35 cellular contexts compared by ENCODE assay signal in the genomic region with DNA sequence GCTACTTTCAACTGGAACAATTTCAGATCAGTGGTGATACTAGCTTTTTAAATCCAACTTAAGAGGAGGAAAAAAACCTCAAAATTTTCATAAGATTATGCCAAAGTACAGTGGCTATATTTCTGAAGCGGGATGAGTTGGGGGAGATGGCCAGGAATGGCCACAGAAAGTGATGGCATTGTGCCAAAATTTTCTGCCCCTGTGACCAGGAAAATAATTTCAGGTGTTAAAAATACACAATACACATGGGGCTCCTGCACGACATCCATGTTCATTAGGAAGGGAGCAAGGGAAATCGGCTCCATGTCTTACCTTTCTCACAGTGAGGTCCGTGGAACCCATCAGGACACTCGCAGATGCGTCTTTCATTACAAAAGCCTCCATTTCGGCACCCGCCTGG. TPM values are rescaled to one million over a fixed set of nuclear protein-coding genes. Genes with fewer than 3 reads are reported as not detected.
"Had no signal": no experiment of that assay in that cellular context is flagged by ENCODE, and none has a peak within 500 bp of the region (broad histone marks: within the 10 kb centered on the region; RNA-seq: fewer than 3 reads in every experiment).

No MANE protein-coding gene starts in this region.

- H3K4me3 Mint-ChIP-seq: activated B cell treated with CpG ODN at 0.5 μM for 24 hours; activated CD4-positive, alpha-beta memory T cell treated with anti-CD3 and anti-CD28 coated beads, Interleukin-2, amount 10 ng/mL, durations not matched to agents 7 days and 5 days; activated CD4-positive, alpha-beta T cell treated with anti-CD3 and anti-CD28 coated beads, Interleukin-2, amount 10 ng/mL, durations not matched to agents 7 days and 5 days; activated CD8-positive, alpha-beta memory T cell treated with anti-CD3 and anti-CD28 coated beads, Interleukin-2, amount 10 ng/mL, durations not matched to agents 7 days and 5 days; activated CD8-positive, alpha-beta T cell treated with anti-CD3 and anti-CD28 coated beads, Interleukin-2, amount 10 ng/mL, durations not matched to agents 7 days and 5 days; activated naive CD4-positive, alpha-beta T cell treated with anti-CD3 and anti-CD28 coated beads, Interleukin-2, amount 10 ng/mL, durations not matched to agents 7 days and 5 days; activated naive CD4-positive, alpha-beta T cell treated with anti-CD3 and anti-CD28 coated beads, Interleukin-2, amount 50 U/mL, for 24 hours; activated naive CD8-positive, alpha-beta T cell; activated naive CD8-positive, alpha-beta T cell treated with anti-CD3 and anti-CD28 coated beads, Interleukin-2, amount 10 ng/mL, durations not matched to agents 7 days and 5 days; activated naive CD8-positive, alpha-beta T cell treated with anti-CD3 and anti-CD28 coated beads, Interleukin-2, amount 50 U/mL, for 24 hours; activated T-cell treated with anti-CD3 and anti-CD28 coated beads, Interleukin-2, amount 50 U/mL, for 24 hours; brain; central memory CD8-positive, alpha-beta T cell; T-helper 2 cell treated with Interferon-gamma antibody and Interleukin-4, amounts not matched to agents 5 μg/mL and 100 μg/mL, for 36 hours had no signal

- ATAC-seq: activated CD8-positive, alpha-beta memory T cell treated with anti-CD3 and anti-CD28 coated beads, Interleukin-2, amount 10 ng/mL, durations not matched to agents 7 days and 5 days; activated CD8-positive, alpha-beta T cell treated with anti-CD3 and anti-CD28 coated beads, Interleukin-2, amount 10 ng/mL, durations not matched to agents 7 days and 5 days; activated naive CD8-positive, alpha-beta T cell treated with anti-CD3 and anti-CD28 coated beads, Interleukin-2, amount 50 U/mL, for 24 hours had no signal

- DNase-seq: activated B cell treated with CpG ODN at 0.5 μM for 24 hours; activated CD4-positive, alpha-beta memory T cell treated with anti-CD3 and anti-CD28 coated beads, Interleukin-2, amount 10 ng/mL, durations not matched to agents 7 days and 5 days; activated CD4-positive, alpha-beta T cell treated with anti-CD3 and anti-CD28 coated beads for 48 hours; activated CD4-positive, alpha-beta T cell treated with anti-CD3 and anti-CD28 coated beads, Interleukin-2, amount 10 ng/mL, durations not matched to agents 7 days and 5 days; activated CD4-positive, alpha-beta T cell treated with anti-CD3 and anti-CD28 coated beads, Interleukin-2, amount 50 U/mL, for 48 hours; activated CD4-positive, CD25-positive, alpha-beta regulatory T cell treated with anti-CD3 and anti-CD28 coated beads, Interleukin-2, amount 50 U/mL, for 72 hours; activated CD8-positive, alpha-beta memory T cell treated with anti-CD3 and anti-CD28 coated beads for 24 hours; activated CD8-positive, alpha-beta memory T cell treated with anti-CD3 and anti-CD28 coated beads, Interleukin-2, amount 10 ng/mL, durations not matched to agents 7 days and 5 days; activated CD8-positive, alpha-beta memory T cell treated with anti-CD3 and anti-CD28 coated beads, Interleukin-2, amount 50 U/mL, for 48 hours; activated CD8-positive, alpha-beta T cell treated with anti-CD3 and anti-CD28 coated beads, Interleukin-2, amount 10 ng/mL, durations not matched to agents 7 days and 5 days; activated effector memory CD4-positive, alpha-beta T cell treated with Interleukin-2 at 50 U/mL for 16 hours; activated gamma-delta T cell; activated naive CD4-positive, alpha-beta T cell treated with anti-CD3 and anti-CD28 coated beads, Interleukin-2, amount 10 ng/mL, durations not matched to agents 7 days and 5 days; activated naive CD4-positive, alpha-beta T cell treated with Interleukin-2 at 50 U/mL for 16 hours; activated naive CD8-positive, alpha-beta T cell treated with anti-CD3 and anti-CD28 coated beads, Interleukin-2, amount 10 ng/mL, durations not matched to agents 7 days and 5 days; activated naive CD8-positive, alpha-beta T cell treated with anti-CD3 and anti-CD28 coated beads, Interleukin-2, amount 50 U/mL, for 24 hours; activated T-cell treated with anti-CD3 and anti-CD28 coated beads, Interleukin-2, amount 50 U/mL, for 24 hours; activated T-cell treated with anti-CD3 and anti-CD28 coated beads, Interleukin-2, amount 50 U/mL, for 48 hours; amygdala; anterior cingulate cortex; caudate nucleus; cerebellar nuclear complex; T-helper 2 cell; T-helper 9 cell had no signal

- H3K36me3 Mint-ChIP-seq: activated CD8-positive, alpha-beta memory T cell treated with anti-CD3 and anti-CD28 coated beads, Interleukin-2, amount 10 ng/mL, durations not matched to agents 7 days and 5 days; activated naive CD4-positive, alpha-beta T cell treated with anti-CD3 and anti-CD28 coated beads, Interleukin-2, amount 10 ng/mL, durations not matched to agents 7 days and 5 days; activated naive CD4-positive, alpha-beta T cell treated with anti-CD3 and anti-CD28 coated beads, Interleukin-2, amount 50 U/mL, for 24 hours; activated naive CD8-positive, alpha-beta T cell; activated naive CD8-positive, alpha-beta T cell treated with anti-CD3 and anti-CD28 coated beads, Interleukin-2, amount 10 ng/mL, durations not matched to agents 7 days and 5 days; brain had no signal

- H3K9me3 ChIP-seq: ascending aorta had no signal

- H3K4me3 ChIP-seq: ascending aorta, cardiac muscle cell had no signal

- H3K4me1 Mint-ChIP-seq: activated B cell treated with CpG ODN at 0.5 μM for 24 hours; activated CD4-positive, alpha-beta memory T cell treated with anti-CD3 and anti-CD28 coated beads, Interleukin-2, amount 10 ng/mL, durations not matched to agents 7 days and 5 days; activated CD4-positive, alpha-beta T cell treated with anti-CD3 and anti-CD28 coated beads, Interleukin-2, amount 10 ng/mL, durations not matched to agents 7 days and 5 days; activated CD8-positive, alpha-beta memory T cell treated with anti-CD3 and anti-CD28 coated beads, Interleukin-2, amount 10 ng/mL, durations not matched to agents 7 days and 5 days; activated naive CD4-positive, alpha-beta T cell treated with anti-CD3 and anti-CD28 coated beads, Interleukin-2, amount 10 ng/mL, durations not matched to agents 7 days and 5 days; activated naive CD4-positive, alpha-beta T cell treated with anti-CD3 and anti-CD28 coated beads, Interleukin-2, amount 50 U/mL, for 24 hours; activated naive CD8-positive, alpha-beta T cell treated with anti-CD3 and anti-CD28 coated beads, Interleukin-2, amount 10 ng/mL, durations not matched to agents 7 days and 5 days; activated naive CD8-positive, alpha-beta T cell treated with anti-CD3 and anti-CD28 coated beads, Interleukin-2, amount 50 U/mL, for 24 hours; brain; central memory CD8-positive, alpha-beta T cell had no signal

- H3K9me3 Mint-ChIP-seq: activated B cell treated with CpG ODN at 0.5 μM for 24 hours; activated CD4-positive, alpha-beta memory T cell treated with anti-CD3 and anti-CD28 coated beads, Interleukin-2, amount 10 ng/mL, durations not matched to agents 7 days and 5 days; activated CD4-positive, alpha-beta T cell treated with anti-CD3 and anti-CD28 coated beads, Interleukin-2, amount 10 ng/mL, durations not matched to agents 7 days and 5 days; activated naive CD4-positive, alpha-beta T cell treated with anti-CD3 and anti-CD28 coated beads, Interleukin-2, amount 10 ng/mL, durations not matched to agents 7 days and 5 days; activated naive CD4-positive, alpha-beta T cell treated with anti-CD3 and anti-CD28 coated beads, Interleukin-2, amount 50 U/mL, for 24 hours; activated naive CD8-positive, alpha-beta T cell treated with anti-CD3 and anti-CD28 coated beads, Interleukin-2, amount 10 ng/mL, durations not matched to agents 7 days and 5 days; activated naive CD8-positive, alpha-beta T cell treated with anti-CD3 and anti-CD28 coated beads, Interleukin-2, amount 50 U/mL, for 24 hours; activated T-cell treated with anti-CD3 and anti-CD28 coated beads, Interleukin-2, amount 50 U/mL, for 24 hours; activated T-helper 2 cell treated with anti-CD3 and anti-CD28 coated beads, Interferon-gamma antibody, Interleukin-2, Interleukin-4, amounts not matched to agents 10 μg/mL and 5 μg/mL and 100 μg/mL, durations not matched to agents 14 hours and 24 hours and 36 hours; brain; central memory CD8-positive, alpha-beta T cell; T-helper 2 cell treated with Interferon-gamma antibody and Interleukin-4, amounts not matched to agents 5 μg/mL and 100 μg/mL, for 36 hours had no signal

- H3K36me3 ChIP-seq: ascending aorta, cardiac muscle cell had no signal

- H3K27me3 ChIP-seq: ascending aorta, cardiac muscle cell had no signal

- H3K4me1 ChIP-seq: ascending aorta had no signal

- H3K27ac Mint-ChIP-seq: activated B cell treated with CpG ODN at 0.5 μM for 24 hours; activated CD4-positive, alpha-beta memory T cell treated with anti-CD3 and anti-CD28 coated beads, Interleukin-2, amount 10 ng/mL, durations not matched to agents 7 days and 5 days; activated CD4-positive, alpha-beta T cell treated with anti-CD3 and anti-CD28 coated beads, Interleukin-2, amount 10 ng/mL, durations not matched to agents 7 days and 5 days; activated CD8-positive, alpha-beta memory T cell treated with anti-CD3 and anti-CD28 coated beads, Interleukin-2, amount 10 ng/mL, durations not matched to agents 7 days and 5 days; activated CD8-positive, alpha-beta T cell treated with anti-CD3 and anti-CD28 coated beads, Interleukin-2, amount 10 ng/mL, durations not matched to agents 7 days and 5 days; activated naive CD4-positive, alpha-beta T cell treated with anti-CD3 and anti-CD28 coated beads, Interleukin-2, amount 10 ng/mL, durations not matched to agents 7 days and 5 days; activated naive CD4-positive, alpha-beta T cell treated with anti-CD3 and anti-CD28 coated beads, Interleukin-2, amount 50 U/mL, for 24 hours; activated naive CD8-positive, alpha-beta T cell; activated naive CD8-positive, alpha-beta T cell treated with anti-CD3 and anti-CD28 coated beads, Interleukin-2, amount 10 ng/mL, durations not matched to agents 7 days and 5 days; activated naive CD8-positive, alpha-beta T cell treated with anti-CD3 and anti-CD28 coated beads, Interleukin-2, amount 50 U/mL, for 24 hours; activated T-cell treated with anti-CD3 and anti-CD28 coated beads, Interleukin-2, amount 50 U/mL, for 24 hours; activated T-helper 2 cell treated with anti-CD3 and anti-CD28 coated beads, Interferon-gamma antibody, Interleukin-2, Interleukin-4, amounts not matched to agents 10 μg/mL and 5 μg/mL and 100 μg/mL, durations not matched to agents 14 hours and 24 hours and 36 hours; brain; T-helper 2 cell treated with Interferon-gamma antibody and Interleukin-4, amounts not matched to agents 5 μg/mL and 100 μg/mL, for 36 hours had no signal

- H3K27ac ChIP-seq: ascending aorta, cardiac muscle cell, VCaP had no signal

- H3K27me3 Mint-ChIP-seq: brain had no signal

RNA-seq across cellular contexts. Expression of a gene that starts 53.7 kb away (rescaled TPM):
- total RNA-seq: activated B cell treated with CpG ODN at 0.5 μM for 24 hours; activated CD4-positive, alpha-beta memory T cell treated with anti-CD3 and anti-CD28 coated beads, Interleukin-2, amount 10 ng/mL, durations not matched to agents 7 days and 5 days; activated CD4-positive, alpha-beta T cell treated with anti-CD3 and anti-CD28 coated beads, Interleukin-2, amount 10 ng/mL, durations not matched to agents 7 days and 5 days; activated CD8-positive, alpha-beta memory T cell treated with anti-CD3 and anti-CD28 coated beads, Interleukin-2, amount 10 ng/mL, durations not matched to agents 7 days and 5 days; activated CD8-positive, alpha-beta T cell treated with anti-CD3 and anti-CD28 coated beads, Interleukin-2, amount 10 ng/mL, durations not matched to agents 7 days and 5 days; activated naive CD8-positive, alpha-beta T cell treated with anti-CD3 and anti-CD28 coated beads, Interleukin-2, amount 10 ng/mL, durations not matched to agents 7 days and 5 days; activated T-helper 2 cell treated with anti-CD3 and anti-CD28 coated beads, Interferon-gamma antibody, Interleukin-2, Interleukin-4, amounts not matched to agents 10 μg/mL and 5 μg/mL and 100 μg/mL, durations not matched to agents 14 hours and 24 hours and 36 hours; ascending aorta; bronchial epithelial cell; cardiac muscle cell; chondrocyte had no signal
- polyA plus RNA-seq: cardiac muscle cell had no signal
